In the genomic region with DNA sequence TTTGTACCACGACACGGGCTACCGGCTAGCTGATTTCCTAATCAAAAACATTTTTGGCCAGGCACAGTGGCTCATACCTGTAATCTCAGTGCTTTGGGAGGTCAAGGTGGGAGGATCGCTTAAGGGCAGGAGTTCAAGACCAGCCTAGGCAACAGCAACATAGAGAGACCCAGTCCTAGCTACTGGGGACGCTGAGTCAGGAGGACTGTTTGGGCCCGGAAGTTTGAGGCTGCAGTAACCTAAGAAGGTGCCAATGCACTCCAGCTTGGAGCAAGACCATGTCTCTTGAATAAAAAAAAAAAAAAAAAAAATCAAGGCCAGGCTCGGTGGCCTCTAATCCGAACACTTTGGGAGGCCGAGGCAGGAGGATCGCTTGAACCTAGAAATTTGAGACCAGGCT, we compare ENCODE assay signal across 20 cellular contexts.
"Had no signal": no experiment of that assay in that cellular context is flagged by ENCODE, and none has a peak within 500 bp of the region (broad histone marks: within the 10 kb centered on the region; RNA-seq: fewer than 3 reads in every experiment).

No MANE protein-coding gene starts in this region.

- H3K27ac ChIP-seq: ascending aorta, brain microvascular endothelial cell, parathyroid adenoma, WERI-Rb-1 had no signal

- H2AFZ ChIP-seq: parathyroid adenoma had no signal

- DNase-seq: activated CD4-positive, alpha-beta T cell treated with anti-CD3 and anti-CD28 coated beads for 1 hour; activated gamma-delta T cell; activated naive CD4-positive, alpha-beta T cell treated with anti-CD3 and anti-CD28 coated beads, Interleukin-2, amount 50 U/mL, for 16 hours; activated T-cell treated with anti-CD3 and anti-CD28 coated beads for 4 hours; brain microvascular endothelial cell; effector memory CD4-positive, alpha-beta T cell; foreskin melanocyte; stimulated activated CD4-positive, alpha-beta T cell treated with anti-CD3 and anti-CD28 coated beads, Interleukin-4, amount 100 ng/mL, for 1 hour; stimulated activated naive CD4-positive, alpha-beta T cell; WERI-Rb-1 had no signal

- H3K27ac Mint-ChIP-seq: activated T-helper 1 cell treated with anti-CD3 and anti-CD28 coated beads, Interleukin-12 subunit alpha, Interleukin-12 subunit beta, Interleukin-2, Interleukin-4 antibody, amounts not matched to agents 30 ng/mL and 10 ng/mL and 1 ng/mL, durations not matched to agents 14 hours and 24 hours and 36 hours had no signal

- FAIRE-seq: colon, islet of Langerhans had no signal

- H3K9ac ChIP-seq: parathyroid adenoma had no signal

- H3K27me3 ChIP-seq: ascending aorta, brain microvascular endothelial cell had no signal

- ATAC-seq: sciatic nerve, SK-N-SH treated with all-trans-retinoic acid at 6 μM for 48 hours had no signal

- H3K36me3 ChIP-seq: ascending aorta, brain microvascular endothelial cell, WERI-Rb-1 had no signal

- H3K9me3 ChIP-seq: ascending aorta had no signal

- H3K4me3 ChIP-seq: ascending aorta, lung had no signal

- H3K9me3 Mint-ChIP-seq: activated T-helper 1 cell treated with anti-CD3 and anti-CD28 coated beads, Interleukin-12 subunit alpha, Interleukin-12 subunit beta, Interleukin-2, Interleukin-4 antibody, amounts not matched to agents 30 ng/mL and 10 ng/mL and 1 ng/mL, durations not matched to agents 14 hours and 24 hours and 36 hours; central memory CD8-positive, alpha-beta T cell; nephron had no signal

- H3K27me3 Mint-ChIP-seq: central memory CD8-positive, alpha-beta T cell had no signal

- H3K4me3 Mint-ChIP-seq: activated T-helper 1 cell treated with anti-CD3 and anti-CD28 coated beads, Interleukin-12 subunit alpha, Interleukin-12 subunit beta, Interleukin-2, Interleukin-4 antibody, amounts not matched to agents 30 ng/mL and 10 ng/mL and 1 ng/mL, durations not matched to agents 14 hours and 24 hours and 36 hours; central memory CD8-positive, alpha-beta T cell; nephron had no signal
